8 cellular contexts compared by ENCODE assay signal in the genomic region with DNA sequence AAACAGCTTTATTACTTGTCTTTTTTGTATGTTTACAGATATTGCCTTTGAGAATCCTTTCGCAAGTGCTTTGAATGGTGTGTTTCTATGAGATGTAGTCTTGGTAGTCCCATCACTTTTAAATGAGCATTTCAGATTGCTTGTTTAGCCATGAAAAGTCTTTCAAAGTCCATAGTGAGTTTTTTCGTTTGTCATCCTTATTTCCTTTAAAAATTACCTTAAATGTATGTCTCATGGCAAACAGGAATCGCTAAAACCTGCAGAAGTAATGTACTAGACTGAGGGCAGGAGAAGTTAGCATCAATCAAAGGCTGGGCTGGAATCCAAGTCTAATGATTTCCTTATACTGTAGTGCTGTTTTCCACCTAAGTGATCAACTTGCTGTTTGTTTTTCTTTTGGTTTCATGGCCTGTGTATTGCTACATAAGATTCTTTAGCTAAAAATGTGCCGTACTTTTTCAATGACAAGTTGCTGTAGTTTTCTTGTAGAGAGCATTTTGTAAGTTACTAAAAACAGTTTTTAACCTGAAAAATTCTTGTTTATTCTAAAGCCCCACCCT. TPM values are rescaled to one million over a fixed set of nuclear protein-coding genes. Genes with fewer than 3 reads are reported as not detected.
DNase-seq lines count a peak whose midpoint lies in the region; ATAC-seq and TF ChIP-seq lines count a peak whose summit lies in the region.

No MANE protein-coding gene starts in this region.

- TF ChIP-seq CTCF in GM12875 (IDR thresholded peaks at IDR 0.05; ENCODE audit: borderline replicate concordance, insufficient read depth, low read depth, low read length) = no peak
- no peak for TF ChIP-seq CTCF in fibroblast of villous mesenchyme (IDR thresholded peaks at IDR 0.05; ENCODE audit: insufficient read depth, low read depth, low read length)

- DNase-seq in fibroblast of villous mesenchyme (ENCODE audit: low read depth) (peak; percentile 11), KG1 (lab: John Stamatoyannopoulos, UW) (no peak), NCI-H524 treated with DMSO at 0.1 percent for 48 hours (lab: John Stamatoyannopoulos, UW) (no peak)

- H3K27ac ChIP-seq in ACC112 (ENCODE audit: low read depth, low read length) (peak overlapping the region; percentile 59), skin epidermis (peak overlapping the region in 4 of 21 experiments; percentile 74 to 80 (median 80))

- ATAC-seq in SK-N-SH treated with all-trans-retinoic acid at 6 μM for 48 hours = peak; percentile 10; the same call in 2 of the 3 replicates
- ATAC-seq in HG02840 (IDR thresholded peaks at IDR 0.05; ENCODE audit: low FRiP score, unreplicated experiment) = no peak

- peak overlapping the region; percentile 31 for H2AFZ ChIP-seq in ACC112 (ENCODE audit: low read length, unreplicated experiment)

- 0 out of 2 replicates have a peak, but pooled peaks cover 2% of the 10 kb centered on the region for H3K36me3 ChIP-seq in ACC112 (ENCODE audit: insufficient read depth, low read length)

- H3K79me2 ChIP-seq in ACC112 (ENCODE audit: control insufficient read depth, insufficient read depth, low read length, unreplicated experiment) = peaks cover 45% of the 10 kb centered on the region

- no peaks in the 10 kb centered on the region for H3K27me3 ChIP-seq in ACC112 (ENCODE audit: insufficient read depth, low read length)

- peak overlapping the region; percentile 92 for H3K4me3 ChIP-seq in ACC112 (ENCODE audit: low read depth, low read length)
- H3K4me3 ChIP-seq in GM12875 (ENCODE audit: low read depth, low read length) = peak overlapping the region; percentile 70
- peak overlapping the region; percentile 98 for H3K4me3 ChIP-seq in fibroblast of villous mesenchyme (ENCODE audit: low read depth, low read length)
- peak overlapping the region in 6 of 7 experiments; percentile 67 to 87 (median 79) for H3K4me3 ChIP-seq in skin epidermis

- H3K4me1 ChIP-seq in ACC112 (ENCODE audit: control insufficient read depth, insufficient read depth, low read length, unreplicated experiment) = peaks cover 14% of the 10 kb centered on the region

TF ChIP-seq in SK-N-SH treated with all-trans-retinoic acid at 6 μM for 48 hours, 23 proteins besides CTCF, POLR2A, EP300 and RAD21:
- TF ChIP-seq BACH2 (CRISPR knock-in tag; IDR thresholded peaks at IDR 0.05; ENCODE audit: borderline replicate concordance) (no peak), OSR1 (CRISPR knock-in tag; IDR thresholded peaks at IDR 0.05) (no peak), ZC3H10 (CRISPR knock-in tag; IDR thresholded peaks at IDR 0.05) (no peak)
- TF ChIP-seq, protein P1, sequence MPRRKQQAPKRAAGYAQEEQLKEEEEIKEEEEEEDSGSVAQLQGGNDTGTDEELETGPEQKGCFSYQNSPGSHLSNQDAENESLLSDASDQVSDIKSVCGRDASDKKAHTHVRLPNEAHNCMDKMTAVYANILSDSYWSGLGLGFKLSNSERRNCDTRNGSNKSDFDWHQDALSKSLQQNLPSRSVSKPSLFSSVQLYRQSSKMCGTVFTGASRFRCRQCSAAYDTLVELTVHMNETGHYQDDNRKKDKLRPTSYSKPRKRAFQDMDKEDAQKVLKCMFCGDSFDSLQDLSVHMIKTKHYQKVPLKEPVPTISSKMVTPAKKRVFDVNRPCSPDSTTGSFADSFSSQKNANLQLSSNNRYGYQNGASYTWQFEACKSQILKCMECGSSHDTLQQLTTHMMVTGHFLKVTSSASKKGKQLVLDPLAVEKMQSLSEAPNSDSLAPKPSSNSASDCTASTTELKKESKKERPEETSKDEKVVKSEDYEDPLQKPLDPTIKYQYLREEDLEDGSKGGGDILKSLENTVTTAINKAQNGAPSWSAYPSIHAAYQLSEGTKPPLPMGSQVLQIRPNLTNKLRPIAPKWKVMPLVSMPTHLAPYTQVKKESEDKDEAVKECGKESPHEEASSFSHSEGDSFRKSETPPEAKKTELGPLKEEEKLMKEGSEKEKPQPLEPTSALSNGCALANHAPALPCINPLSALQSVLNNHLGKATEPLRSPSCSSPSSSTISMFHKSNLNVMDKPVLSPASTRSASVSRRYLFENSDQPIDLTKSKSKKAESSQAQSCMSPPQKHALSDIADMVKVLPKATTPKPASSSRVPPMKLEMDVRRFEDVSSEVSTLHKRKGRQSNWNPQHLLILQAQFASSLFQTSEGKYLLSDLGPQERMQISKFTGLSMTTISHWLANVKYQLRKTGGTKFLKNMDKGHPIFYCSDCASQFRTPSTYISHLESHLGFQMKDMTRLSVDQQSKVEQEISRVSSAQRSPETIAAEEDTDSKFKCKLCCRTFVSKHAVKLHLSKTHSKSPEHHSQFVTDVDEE (CRISPR knock-in tag; IDR thresholded peaks at IDR 0.05) = no peak

RNA-seq across cellular contexts. Expression of a gene that starts 1.1 kb away (rescaled TPM):
- total RNA-seq in fibroblast of villous mesenchyme = 38.7 and 39.7 TPM in 2 replicates
